Comparison of ENCODE assay signal across 8 cellular contexts in the genomic region with DNA sequence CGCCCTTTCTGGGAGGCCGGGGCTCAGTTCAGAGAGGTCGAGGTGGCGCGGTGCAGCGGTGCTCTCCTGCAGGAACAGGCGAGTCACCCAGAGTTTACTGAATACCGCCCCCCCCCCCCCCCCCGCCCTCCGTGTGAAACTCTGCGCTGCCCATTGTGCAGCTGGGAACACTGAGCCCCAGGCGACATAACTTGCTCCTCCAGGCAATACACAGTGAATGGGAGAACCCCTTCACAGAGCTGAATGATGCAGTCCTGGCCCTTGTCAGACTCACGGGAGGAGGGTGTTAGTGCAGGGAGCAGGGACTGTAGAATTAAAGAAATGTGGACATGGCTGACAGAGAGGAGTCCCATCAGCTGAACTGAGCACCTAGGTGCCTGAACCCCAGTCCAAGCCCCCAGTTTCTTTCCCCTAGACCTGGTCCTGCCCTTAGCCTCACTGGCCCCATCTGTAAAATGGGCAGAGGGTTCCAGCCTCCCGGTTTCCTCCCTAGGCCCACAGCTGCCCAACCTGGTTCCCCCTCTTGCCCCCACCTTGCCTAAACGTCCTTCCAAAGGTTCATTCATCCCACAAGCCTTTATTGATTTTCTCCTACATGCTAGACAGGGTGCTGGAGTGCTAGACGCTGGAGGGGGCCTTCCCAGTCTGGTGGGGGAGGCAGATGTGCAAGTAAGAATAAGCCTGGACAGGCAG. TPM values are rescaled to one million over a fixed set of nuclear protein-coding genes. Genes with fewer than 3 reads are reported as not detected.
DNase-seq lines count a peak whose midpoint lies in the region; ATAC-seq and TF ChIP-seq lines count a peak whose summit lies in the region.

No MANE protein-coding gene starts in this region.

- TF ChIP-seq POLR2A in gastrocnemius medialis (IDR thresholded peaks at IDR 0.05) = no peak

- intact Hi-C loops in Panc1 (cut with micrococcal nuclease; ENCODE audit: unreplicated experiment) (loop anchor here (10.0 kb wide), 1 partner anchor 126 kb away; no protein-coding TSS in a partner anchor), gastrocnemius medialis (cut with DNase I; ENCODE audit: low total_unique reads) (loop anchor here (1.0 to 10.0 kb wide), 3 partner anchors 45 to 976 kb away; no protein-coding TSS in a partner anchor)

- ATAC-seq in Panc1 (peak; percentile 41), gastrocnemius medialis (peak; percentile 23), GM18909 (IDR thresholded peaks at IDR 0.05; ENCODE audit: poor library complexity, unreplicated experiment) (no peak), HG03442 (IDR thresholded peaks at IDR 0.05; ENCODE audit: unreplicated experiment) (no peak)

- peaks cover 47% of the 10 kb centered on the region for H3K4me1 ChIP-seq in Panc1 (ENCODE audit: control insufficient read depth, insufficient read depth, low read length)
- H3K4me1 ChIP-seq in gastrocnemius medialis = peaks cover 31 to 36% of the 10 kb centered on the region in 2 donors

- DNase-seq in GM13977 (ENCODE audit: low spot score) (peak; percentile 66), Panc1 (ENCODE audit: low read depth, low spot score) (no peak), foreskin fibroblast (peak in 1 of 2 donors; percentile 45), gastrocnemius medialis (no peak), NK-92 (lab: John Stamatoyannopoulos, UW; ENCODE audit: unreplicated experiment) (no peak)
- DNase-seq in activated naive CD4-positive, alpha-beta T cell treated with anti-CD3 and anti-CD28 coated beads, Interleukin-2, amount 50 U/mL, for 16 hours = no peak

- CTCF ChIA-PET in Panc1 (lab: Charles Lee) = no interaction called here

- POLR2A ChIA-PET in Panc1 (lab: Charles Lee) = no interaction called here

- H3K4me3 ChIP-seq in Panc1 (ENCODE audit: low read depth in 2 of 2, low read length in 2 of 2) (peak overlapping the region; percentile 35), foreskin fibroblast (ENCODE audit: low read depth in 1 of 2, low read length in 2 of 2) (peak overlapping the region; percentile 53 to 58), gastrocnemius medialis (peak overlapping the region; percentile 51 to 61 (median 58))

- H3K9me3 ChIP-seq in Panc1 (ENCODE audit: control insufficient read depth, insufficient read depth, low read depth, low read length) = no peaks in the 10 kb centered on the region
- no peaks in the 10 kb centered on the region for H3K9me3 ChIP-seq in gastrocnemius medialis

- H3K27ac ChIP-seq in Panc1 (ENCODE audit: low read length) (peak overlapping the region; percentile 80), gastrocnemius medialis (peak overlapping the region; percentile 76 to 78 (median 78))

- H3K36me3 ChIP-seq in Panc1 (ENCODE audit: control insufficient read depth, insufficient read depth, low read length) (no peaks in the 10 kb centered on the region), gastrocnemius medialis (no peaks in the 10 kb centered on the region)

- no peak for TF ChIP-seq CTCF in GM13977 (IDR thresholded peaks at IDR 0.05; ENCODE audit: extremely low read depth, insufficient read depth, missing control alignments)
- no peak for TF ChIP-seq CTCF in Panc1 (IDR thresholded peaks at IDR 0.05)
- no peak for TF ChIP-seq CTCF in foreskin fibroblast (IDR thresholded peaks at IDR 0.05; ENCODE audit: low read depth, low read length)
- TF ChIP-seq CTCF in gastrocnemius medialis (IDR thresholded peaks at IDR 0.05 in 4 of 5, conservative IDR thresholded peaks at IDR 0.05 in 1 of 5) = no peak

- in situ Hi-C loops in GM13977 (cut with MboI; ENCODE audit: low pct_unique_long_range_greater_than_20kb, low sequenced_read_pairs, unreplicated experiment) = no loop called here
- in situ Hi-C loops in Panc1 (cut with HindIII; ENCODE audit: low pct_unique_long_range_greater_than_20kb, low sequenced_read_pairs) = no loop called here
- in situ Hi-C loops in gastrocnemius medialis (cut with MboI; ENCODE audit: low sequenced_read_pairs in 4 of 4) = loop anchor here in 2 of 4 donors (5.0 to 25.0 kb wide), 3 partner anchors 38 to 168 kb away; partner anchors contain the start of gene HPS1 (in 1 of the 2)

- no TSS peak for BruUV-seq in Panc1 (replicated peaks; lab: Mats Ljungman, UMichigan)

- H3K27me3 ChIP-seq in Panc1 (ENCODE audit: control insufficient read depth, insufficient read depth, low read length) = no peaks in the 10 kb centered on the region
- no peaks in the 10 kb centered on the region for H3K27me3 ChIP-seq in gastrocnemius medialis

RNA-seq across cellular contexts. Expression of gene LOXL4, which starts 0.8 kb away (rescaled TPM):
- total RNA-seq in Panc1 (2021; ENCODE audit: unreplicated experiment) (17.7 TPM), gastrocnemius medialis (1 to 10 TPM; 1.6 to 6.9 (median 4.7) TPM)
- 19.7 TPM for polyA plus RNA-seq in Panc1 (2012; ENCODE audit: insufficient read length)

Comparison
In these comparisons a context has a peak if more than half of its experiments do, and no peak if none do; other contexts are left out.
1. ATAC-seq: peak in Panc1 (single experiment) and gastrocnemius medialis (2 of 2); none in GM18909 (single experiment) and HG03442 (single experiment).
2. Peak in every context shown above with its lines, with median percentiles within 50 percentile points of each other: H3K4me3 ChIP-seq.